Comparison of ENCODE assay signal across 18 cellular contexts in genomic region chr6:63610944-63611343, GRCh38.
"Had no signal": no experiment of that assay in that cellular context is flagged by ENCODE, and none has a peak within 500 bp of the region (broad histone marks: within the 10 kb centered on the region; RNA-seq: fewer than 3 reads in every experiment).

No MANE protein-coding gene starts in this region.

- H3K27me3 ChIP-seq: pancreas, right atrium auricular region, transverse colon, upper lobe of right lung had no signal

- H3K27ac Mint-ChIP-seq: immature natural killer cell; memory B cell; natural killer cell; stimulated activated naive B cell treated with anti-CD40 and anti-IgM and Interleukin-4, amounts not matched to agents 10 μg/mL and 1 μg/mL and 100 μg/mL, for 72 hours; stimulated activated naive CD8-positive, alpha-beta T cell treated with anti-CD3 and anti-CD28 coated beads, Interleukin-15, Interleukin-2, amounts not matched to agents 100 ng/mL and 50 ng/mL, for 24 hours had no signal

- H3K9me3 ChIP-seq: pancreas, right atrium auricular region, transverse colon, upper lobe of right lung, uterus had no signal

- H3K27me3 Mint-ChIP-seq: memory B cell; stimulated activated naive B cell treated with anti-CD40 and anti-IgM and Interleukin-4, amounts not matched to agents 10 μg/mL and 1 μg/mL and 100 μg/mL, for 72 hours; stimulated activated naive CD8-positive, alpha-beta T cell treated with anti-CD3 and anti-CD28 coated beads, Interleukin-15, Interleukin-2, amounts not matched to agents 100 ng/mL and 50 ng/mL, for 24 hours had no signal

- FAIRE-seq: keratinocyte, pancreas had no signal

- DNase-seq: cortex of kidney; hypothalamus; immature natural killer cell; left ventricle myocardium superior; natural killer cell; pancreas; stimulated activated CD4-positive, alpha-beta T cell treated with anti-CD3 and anti-CD28 coated beads, Interleukin-4, amount 100 ng/mL, for 4 hours; stimulated activated naive B cell treated with anti-CD40 and anti-IgM and Interleukin-4, amounts not matched to agents 10 μg/mL and 1 μg/mL and 100 μg/mL, for 72 hours; transverse colon; upper lobe of right lung; uterus had no signal

- H3K4me1 ChIP-seq: pancreas, right atrium auricular region, transverse colon, upper lobe of right lung, uterus had no signal

- H3K27ac ChIP-seq: pancreas, right atrium auricular region, transverse colon, upper lobe of right lung, uterus had no signal

- H3K4me3 Mint-ChIP-seq: immature natural killer cell; memory B cell; natural killer cell; stimulated activated naive B cell treated with anti-CD40 and anti-IgM and Interleukin-4, amounts not matched to agents 10 μg/mL and 1 μg/mL and 100 μg/mL, for 72 hours; stimulated activated naive CD8-positive, alpha-beta T cell treated with anti-CD3 and anti-CD28 coated beads, Interleukin-15, Interleukin-2, amounts not matched to agents 100 ng/mL and 50 ng/mL, for 24 hours had no signal

- H3K4me1 Mint-ChIP-seq: immature natural killer cell; natural killer cell; stimulated activated naive B cell treated with anti-CD40 and anti-IgM and Interleukin-4, amounts not matched to agents 10 μg/mL and 1 μg/mL and 100 μg/mL, for 72 hours had no signal

- ATAC-seq: left ventricle myocardium superior; natural killer cell; pancreas; sciatic nerve; stimulated activated naive B cell treated with anti-CD40 and anti-IgM and Interleukin-4, amounts not matched to agents 10 μg/mL and 1 μg/mL and 100 μg/mL, for 72 hours; upper lobe of right lung had no signal

- H3K36me3 ChIP-seq: pancreas, right atrium auricular region, transverse colon, upper lobe of right lung, uterus had no signal

- H3K4me2 ChIP-seq: smooth muscle cell had no signal

- H3K4me3 ChIP-seq: lung, pancreas, right atrium auricular region, smooth muscle cell, transverse colon, upper lobe of right lung, uterus had no signal

- H3K9me3 Mint-ChIP-seq: immature natural killer cell; memory B cell; natural killer cell; stimulated activated naive B cell treated with anti-CD40 and anti-IgM and Interleukin-4, amounts not matched to agents 10 μg/mL and 1 μg/mL and 100 μg/mL, for 72 hours; stimulated activated naive CD8-positive, alpha-beta T cell treated with anti-CD3 and anti-CD28 coated beads, Interleukin-15, Interleukin-2, amounts not matched to agents 100 ng/mL and 50 ng/mL, for 24 hours had no signal

- H3K36me3 Mint-ChIP-seq: immature natural killer cell; memory B cell; natural killer cell; stimulated activated naive B cell treated with anti-CD40 and anti-IgM and Interleukin-4, amounts not matched to agents 10 μg/mL and 1 μg/mL and 100 μg/mL, for 72 hours had no signal
